Comparison of ENCODE assay signal across 21 cellular contexts in genomic region chr22:26986884-26987283, GRCh38.
"Had no signal": no experiment of that assay in that cellular context is flagged by ENCODE, and none has a peak within 500 bp of the region (broad histone marks: within the 10 kb centered on the region; RNA-seq: fewer than 3 reads in every experiment).

No MANE protein-coding gene starts in this region.

- DNase-seq: activated CD4-positive, alpha-beta T cell treated with anti-CD3 and anti-CD28 coated beads for 1 hour; activated CD4-positive, alpha-beta T cell treated with anti-CD3 and anti-CD28 coated beads, Interleukin-2, amount 50 U/mL, for 4 hours; activated naive CD4-positive, alpha-beta T cell treated with Interleukin-2 at 50 U/mL for 16 hours; activated T-cell treated with anti-CD3 and anti-CD28 coated beads for 4 hours; anterior cingulate cortex; brain microvascular endothelial cell; cerebellar nuclear complex; effector memory CD4-positive, alpha-beta T cell; foreskin melanocyte; left lung; mammary epithelial cell; naive thymus-derived CD8-positive, alpha-beta T cell; occipital lobe; right cardiac atrium; stimulated activated CD4-positive, alpha-beta T cell treated with anti-CD3 and anti-CD28 coated beads, Interleukin-4, amount 100 ng/mL, for 24 hours; stimulated activated naive CD4-positive, alpha-beta T cell; substantia nigra; T1000 had no signal

- H3K27me3 ChIP-seq: left lung, tibial nerve had no signal

- H3K36me3 ChIP-seq: brain microvascular endothelial cell, left lung, tibial nerve had no signal

- H3K27ac ChIP-seq: brain microvascular endothelial cell, skin epidermis, tibial nerve had no signal

- H3K27ac Mint-ChIP-seq: naive thymus-derived CD8-positive, alpha-beta T cell; progenitor cell of endocrine pancreas had no signal

- H3K4me1 ChIP-seq: left lung had no signal

- H3K9me3 ChIP-seq: left lung, tibial nerve had no signal

- H3K36me3 Mint-ChIP-seq: naive thymus-derived CD8-positive, alpha-beta T cell had no signal

- H3K9me3 Mint-ChIP-seq: naive thymus-derived CD8-positive, alpha-beta T cell had no signal

- ATAC-seq: left lung; naive thymus-derived CD8-positive, alpha-beta T cell; right cardiac atrium had no signal

- H3K4me1 Mint-ChIP-seq: naive thymus-derived CD8-positive, alpha-beta T cell had no signal

- H3K4me3 Mint-ChIP-seq: naive thymus-derived CD8-positive, alpha-beta T cell had no signal

- H3K4me3 ChIP-seq: left lung, skin epidermis, tibial nerve had no signal
